ENCODE assay signal across 10 cellular contexts in the genomic region with DNA sequence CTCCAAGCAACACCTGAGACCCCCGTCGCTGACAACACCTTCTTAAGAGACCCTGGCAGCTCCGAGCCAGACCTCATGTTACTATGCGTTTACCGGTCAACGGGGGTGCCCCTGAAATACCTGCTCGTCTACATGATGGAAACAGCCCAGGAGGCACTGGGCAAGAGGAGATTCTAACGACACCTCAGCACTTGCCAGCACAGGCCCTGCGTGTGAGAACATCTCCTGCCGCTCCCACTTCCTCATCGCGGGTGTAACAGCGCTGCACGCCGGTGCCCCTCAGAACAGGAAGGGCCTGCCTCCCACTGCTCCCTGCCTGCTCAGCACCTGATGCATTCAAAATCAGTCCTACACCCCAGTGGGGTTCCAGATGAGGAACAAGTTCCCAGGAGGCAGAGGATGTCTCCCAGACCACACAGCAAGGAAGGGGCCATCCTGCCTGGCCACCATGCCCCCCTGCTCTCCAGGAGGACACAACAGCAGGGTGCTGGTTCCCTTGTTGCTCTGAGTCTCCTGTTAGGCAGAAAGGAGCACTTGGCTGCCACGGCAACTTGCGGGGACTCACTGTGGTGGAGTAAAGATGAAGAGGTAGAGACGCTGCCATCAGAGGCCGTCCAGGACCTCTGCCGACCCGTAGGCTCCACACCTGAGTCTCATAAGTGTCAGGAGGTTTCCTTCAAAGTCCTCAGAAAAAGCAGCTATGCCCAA. TPM values are rescaled to one million over a fixed set of nuclear protein-coding genes. Genes with fewer than 3 reads are reported as not detected.
DNase-seq lines count a peak whose midpoint lies in the region; ATAC-seq and TF ChIP-seq lines count a peak whose summit lies in the region.
"Had no signal": no experiment of that assay in that cellular context is flagged by ENCODE, and none has a peak within 500 bp of the region (broad histone marks: within the 10 kb centered on the region; RNA-seq: fewer than 3 reads in every experiment).

No MANE protein-coding gene starts in this region.

- peaks cover 40 to 73% (median 49%) of the 10 kb centered on the region in 3 donors for H3K4me1 Mint-ChIP-seq in CD8-positive, alpha-beta memory T cell
- H3K4me1 Mint-ChIP-seq in neural progenitor cell: peaks cover 28% of the 10 kb centered on the region

- peaks cover 9% of the 10 kb centered on the region for H3F3A ChIP-seq in neural progenitor cell (ENCODE audit: low read depth)

- DNase-seq in CD8-positive, alpha-beta memory T cell: no peak
- peak; percentile 62 to 83 for DNase-seq in NOMO-1 (lab: John Stamatoyannopoulos, UW; ENCODE audit: unreplicated experiment in 2 of 2)
- peak in 4 of 10 donors; percentile 31 to 58 (median 34) for DNase-seq in dorsolateral prefrontal cortex
- no peak for DNase-seq in neural progenitor cell (ENCODE audit: low spot score)
- DNase-seq in NCI-H1092 (lab: John Stamatoyannopoulos, UW): no peak
- DNase-seq in stimulated activated CD4-positive, alpha-beta T cell treated with anti-CD3 and anti-CD28 coated beads, Interleukin-2, amount 100 ng/mL, for 24 hours: no peak

- H3K27ac ChIP-seq in CD8-positive, alpha-beta memory T cell (ENCODE audit: low read depth, low read length): no peak overlapping the region
- H3K27ac ChIP-seq in dorsolateral prefrontal cortex (peak overlapping the region in 32 of 59 donors; percentile 16 to 99 (median 64)), neural progenitor cell (no peak overlapping the region)

- no peaks in the 10 kb centered on the region for H3K27me3 Mint-ChIP-seq in CD8-positive, alpha-beta memory T cell
- H3K27me3 Mint-ChIP-seq in neural progenitor cell (ENCODE audit: insufficient read depth, low read depth): peaks cover 4% of the 10 kb centered on the region

- CTCF ChIA-PET in CD8-positive, alpha-beta memory T cell (lab: Charles Lee): no interaction called here

- peaks cover 35% of the 10 kb centered on the region for H3K4me1 ChIP-seq in CD8-positive, alpha-beta memory T cell (ENCODE audit: insufficient read depth, low read length)
- peaks cover 9% of the 10 kb centered on the region for H3K4me1 ChIP-seq in neural progenitor cell

- intact Hi-C loops in dorsolateral prefrontal cortex (cut with DNase I): loop anchor here (5.0 kb wide), 4 partner anchors 45 to 210 kb away; no protein-coding TSS in a partner anchor

- H3K27ac Mint-ChIP-seq in CD8-positive, alpha-beta memory T cell: peak overlapping the region; percentile 48 to 93 (median 72)
- H3K27ac Mint-ChIP-seq in neural progenitor cell: no peak overlapping the region

- H3K79me2 ChIP-seq in neural progenitor cell (ENCODE audit: low read depth): peaks cover 26% of the 10 kb centered on the region

- ATAC-seq in HG02642 (IDR thresholded peaks at IDR 0.05; ENCODE audit: poor library complexity, unreplicated experiment) (no peak), GM21825 (IDR thresholded peaks at IDR 0.05; ENCODE audit: unreplicated experiment) (no peak)
- ATAC-seq: activated CD4-positive, CD25-positive, alpha-beta regulatory T cell treated with anti-CD3 and anti-CD28 coated beads, Interleukin-2, amount 50 U/mL, for 24 hours had no signal

- peaks cover 21% of the 10 kb centered on the region for H4K20me1 ChIP-seq in neural progenitor cell (ENCODE audit: low read depth)

- no peaks in the 10 kb centered on the region for H3K9me3 Mint-ChIP-seq in CD8-positive, alpha-beta memory T cell
- peaks cover 5% of the 10 kb centered on the region for H3K9me3 Mint-ChIP-seq in neural progenitor cell

- H3K4me3 ChIP-seq in CD8-positive, alpha-beta memory T cell (ENCODE audit: low read length): no peak overlapping the region
- H3K4me3 ChIP-seq in dorsolateral prefrontal cortex (peak overlapping the region in 56 of 59 donors; percentile 1 to 99 (median 89)), neural progenitor cell (no peak overlapping the region)
- H3K4me3 ChIP-seq: lung had no signal

- H3K36me3 Mint-ChIP-seq in CD8-positive, alpha-beta memory T cell: peaks cover 0 to 38% (median 3%) of the 10 kb centered on the region in 3 donors
- H3K36me3 Mint-ChIP-seq in neural progenitor cell: peaks cover 5% of the 10 kb centered on the region

- no peak overlapping the region for H3K9ac ChIP-seq in neural progenitor cell

- no peaks in the 10 kb centered on the region for H3K9me3 ChIP-seq in CD8-positive, alpha-beta memory T cell (ENCODE audit: low read length)
- H3K9me3 ChIP-seq in neural progenitor cell (ENCODE audit: low read depth): no peaks in the 10 kb centered on the region

- no peaks in the 10 kb centered on the region for H3K27me3 ChIP-seq in CD8-positive, alpha-beta memory T cell (ENCODE audit: insufficient read depth, low read length, poor library complexity, severe bottlenecking)
- H3K27me3 ChIP-seq in dorsolateral prefrontal cortex (no peaks in the 10 kb centered on the region), neural progenitor cell (no peaks in the 10 kb centered on the region)

- no peak overlapping the region for H2AFZ ChIP-seq in neural progenitor cell (replicated peaks)

- H3K36me3 ChIP-seq in CD8-positive, alpha-beta memory T cell (ENCODE audit: insufficient read depth, low read length): no peaks in the 10 kb centered on the region
- no peaks in the 10 kb centered on the region for H3K36me3 ChIP-seq in neural progenitor cell

- POLR2A ChIA-PET in CD8-positive, alpha-beta memory T cell (lab: Charles Lee): no interaction called here

- H3K4me2 ChIP-seq in neural progenitor cell: no peak overlapping the region

- TF ChIP-seq CTCF in dorsolateral prefrontal cortex (IDR thresholded peaks at IDR 0.05 in 54 of 56, conservative IDR thresholded peaks at IDR 0.05 in 2 of 56; ENCODE audit: low read depth in 1 of 56, partially characterized antibody in 56 of 56): no peak
- TF ChIP-seq CTCF in neural progenitor cell (IDR thresholded peaks at IDR 0.05): no peak

- H3K4me3 Mint-ChIP-seq in CD8-positive, alpha-beta memory T cell: peak overlapping the region; percentile 33 to 91 (median 71)
- H3K4me3 Mint-ChIP-seq in neural progenitor cell: peak overlapping the region; percentile 84

RNA-seq across cellular contexts. Expression of a gene that starts 2.1 kb away (rescaled TPM):
- 10 to 100 TPM; 36.3 to 41.8 TPM for total RNA-seq in CD8-positive, alpha-beta memory T cell
- polyA plus RNA-seq in CD8-positive, alpha-beta memory T cell: 31.1 TPM
- total RNA-seq in dorsolateral prefrontal cortex (100 to 1,000 TPM; 129 to 348 (median 261) TPM), neural progenitor cell (ENCODE audit: low replicate concordance) (8.5 and 17.5 TPM in 2 replicates)

Comparison
In these comparisons a context has a peak if more than half of its experiments do, and no peak if none do; other contexts are left out.
1. DNase-seq: peak in NOMO-1 (2 of 2); none in CD8-positive, alpha-beta memory T cell (0 of 5), neural progenitor cell (single experiment), NCI-H1092 (single experiment) and stimulated activated CD4-positive, alpha-beta T cell treated with anti-CD3 and anti-CD28 coated beads, Interleukin-2, amount 100 ng/mL, for 24 hours (0 of 2).
2. H3K27ac ChIP-seq: peak in dorsolateral prefrontal cortex (32 of 59); none in CD8-positive, alpha-beta memory T cell (single experiment) and neural progenitor cell (single experiment).
3. H3K4me3 ChIP-seq: peak in dorsolateral prefrontal cortex (56 of 59); none in CD8-positive, alpha-beta memory T cell (single experiment) and neural progenitor cell (single experiment).